Comparison of ENCODE assay signal across 10 cellular contexts in genomic region chr12:11089246-11089645, GRCh38. TPM values are rescaled to one million over a fixed set of nuclear protein-coding genes. Genes with fewer than 3 reads are reported as not detected.
"Had no signal": no experiment of that assay in that cellular context is flagged by ENCODE, and none has a peak within 500 bp of the region (broad histone marks: within the 10 kb centered on the region; RNA-seq: fewer than 3 reads in every experiment).

No MANE protein-coding gene starts in this region.

- H3K9ac ChIP-seq: KMS-11 had no signal

- ATAC-seq: HepG2, K562 had no signal

- H3K4me3 Mint-ChIP-seq: IgD-negative memory B cell had no signal

- H3K4me3 ChIP-seq: K562 had no signal

- H3K4me2 ChIP-seq: KMS-11 had no signal

- H3K27me3 Mint-ChIP-seq: IgD-negative memory B cell had no signal

- DNase-seq: IMR-90, KBM-7, KG1 had no signal

- FAIRE-seq: HepG2, HTR-8/SVneo, K562 had no signal

- H3K27ac ChIP-seq: HL-60, KMS-11 had no signal

RNA-seq across cellular contexts. Expression of gene TAS2R43, which starts 2.9 kb away (rescaled TPM):
- total RNA-seq: HT1080, K562 had no signal
- polyA plus RNA-seq: IgD-negative memory B cell, IMR-90, K562 had no signal

RNA-seq across cellular contexts. Expression of gene TAS2R46, which starts 27.2 kb away (rescaled TPM):
- total RNA-seq: HT1080 had no signal
- polyA plus RNA-seq: IgD-negative memory B cell had no signal

RNA-seq across cellular contexts. Expression of gene TAS2R31, which starts 58.0 kb away (rescaled TPM):
- polyA plus RNA-seq: IgD-negative memory B cell had no signal
